ENCODE assay signal across 2 cellular contexts in the genomic region with DNA sequence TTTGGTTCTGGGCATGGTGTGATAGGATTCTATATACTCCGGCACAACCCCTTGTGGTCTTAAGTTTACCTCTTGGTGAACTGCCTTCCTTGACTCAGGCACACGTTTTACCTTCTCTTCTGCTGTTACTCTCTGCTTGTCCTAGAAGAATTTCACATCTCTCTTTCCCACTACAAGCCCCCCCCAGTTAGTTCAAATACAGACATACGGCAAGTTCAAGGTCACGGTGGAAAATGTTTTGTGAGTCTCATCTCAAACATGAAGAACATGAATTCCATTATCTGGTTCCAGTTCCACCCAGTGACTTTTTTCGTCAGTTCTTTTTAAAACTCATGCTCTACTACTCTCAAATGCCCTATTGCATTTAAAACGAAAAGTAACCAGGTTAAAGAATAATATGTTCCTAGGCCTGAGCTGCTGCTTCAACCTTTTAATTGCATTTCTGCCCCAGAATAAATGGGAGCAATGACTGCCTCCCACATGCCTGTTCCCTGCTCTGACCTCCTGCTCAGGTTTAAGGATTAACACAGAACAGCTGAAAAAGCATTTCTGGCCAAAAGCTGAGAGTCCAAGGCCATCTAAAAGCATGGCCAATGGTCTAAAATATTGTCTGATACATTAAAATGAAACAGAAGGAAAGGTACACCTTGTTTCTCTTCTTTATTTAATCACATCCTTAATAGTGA.
TF ChIP-seq lines count a peak whose summit lies in the region.

No MANE protein-coding gene starts in this region.

TF ChIP-seq in HepG2, 621 proteins besides CTCF, POLR2A, EP300 and RAD21 (continued from another document):
- TF ChIP-seq, protein P1, sequence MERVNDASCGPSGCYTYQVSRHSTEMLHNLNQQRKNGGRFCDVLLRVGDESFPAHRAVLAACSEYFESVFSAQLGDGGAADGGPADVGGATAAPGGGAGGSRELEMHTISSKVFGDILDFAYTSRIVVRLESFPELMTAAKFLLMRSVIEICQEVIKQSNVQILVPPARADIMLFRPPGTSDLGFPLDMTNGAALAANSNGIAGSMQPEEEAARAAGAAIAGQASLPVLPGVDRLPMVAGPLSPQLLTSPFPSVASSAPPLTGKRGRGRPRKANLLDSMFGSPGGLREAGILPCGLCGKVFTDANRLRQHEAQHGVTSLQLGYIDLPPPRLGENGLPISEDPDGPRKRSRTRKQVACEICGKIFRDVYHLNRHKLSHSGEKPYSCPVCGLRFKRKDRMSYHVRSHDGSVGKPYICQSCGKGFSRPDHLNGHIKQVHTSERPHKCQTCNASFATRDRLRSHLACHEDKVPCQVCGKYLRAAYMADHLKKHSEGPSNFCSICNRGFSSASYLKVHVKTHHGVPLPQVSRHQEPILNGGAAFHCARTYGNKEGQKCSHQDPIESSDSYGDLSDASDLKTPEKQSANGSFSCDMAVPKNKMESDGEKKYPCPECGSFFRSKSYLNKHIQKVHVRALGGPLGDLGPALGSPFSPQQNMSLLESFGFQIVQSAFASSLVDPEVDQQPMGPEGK (CRISPR knock-in tag; IDR thresholded peaks at IDR 0.05): peak; percentile 73
- TF ChIP-seq HNF4A (CRISPR knock-in tag; IDR thresholded peaks at IDR 0.05): peak; percentile 62; the same call in 1 of the 2 replicates
- TF ChIP-seq, protein P2, sequence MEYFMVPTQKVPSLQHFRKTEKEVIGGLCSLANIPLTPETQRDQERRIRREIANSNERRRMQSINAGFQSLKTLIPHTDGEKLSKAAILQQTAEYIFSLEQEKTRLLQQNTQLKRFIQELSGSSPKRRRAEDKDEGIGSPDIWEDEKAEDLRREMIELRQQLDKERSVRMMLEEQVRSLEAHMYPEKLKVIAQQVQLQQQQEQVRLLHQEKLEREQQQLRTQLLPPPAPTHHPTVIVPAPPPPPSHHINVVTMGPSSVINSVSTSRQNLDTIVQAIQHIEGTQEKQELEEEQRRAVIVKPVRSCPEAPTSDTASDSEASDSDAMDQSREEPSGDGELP (IDR thresholded peaks at IDR 0.05; ENCODE audit: borderline replicate concordance, low read depth): peak; percentile 32; the same call in 1 of the 2 replicates
- TF ChIP-seq SKI (IDR thresholded peaks at IDR 0.05; ENCODE audit: partially characterized antibody): peak; percentile 60
- peak; percentile 18; the same call in 1 of the 2 replicates for TF ChIP-seq RARA (CRISPR knock-in tag; IDR thresholded peaks at IDR 0.05)
- TF ChIP-seq, protein P3, sequence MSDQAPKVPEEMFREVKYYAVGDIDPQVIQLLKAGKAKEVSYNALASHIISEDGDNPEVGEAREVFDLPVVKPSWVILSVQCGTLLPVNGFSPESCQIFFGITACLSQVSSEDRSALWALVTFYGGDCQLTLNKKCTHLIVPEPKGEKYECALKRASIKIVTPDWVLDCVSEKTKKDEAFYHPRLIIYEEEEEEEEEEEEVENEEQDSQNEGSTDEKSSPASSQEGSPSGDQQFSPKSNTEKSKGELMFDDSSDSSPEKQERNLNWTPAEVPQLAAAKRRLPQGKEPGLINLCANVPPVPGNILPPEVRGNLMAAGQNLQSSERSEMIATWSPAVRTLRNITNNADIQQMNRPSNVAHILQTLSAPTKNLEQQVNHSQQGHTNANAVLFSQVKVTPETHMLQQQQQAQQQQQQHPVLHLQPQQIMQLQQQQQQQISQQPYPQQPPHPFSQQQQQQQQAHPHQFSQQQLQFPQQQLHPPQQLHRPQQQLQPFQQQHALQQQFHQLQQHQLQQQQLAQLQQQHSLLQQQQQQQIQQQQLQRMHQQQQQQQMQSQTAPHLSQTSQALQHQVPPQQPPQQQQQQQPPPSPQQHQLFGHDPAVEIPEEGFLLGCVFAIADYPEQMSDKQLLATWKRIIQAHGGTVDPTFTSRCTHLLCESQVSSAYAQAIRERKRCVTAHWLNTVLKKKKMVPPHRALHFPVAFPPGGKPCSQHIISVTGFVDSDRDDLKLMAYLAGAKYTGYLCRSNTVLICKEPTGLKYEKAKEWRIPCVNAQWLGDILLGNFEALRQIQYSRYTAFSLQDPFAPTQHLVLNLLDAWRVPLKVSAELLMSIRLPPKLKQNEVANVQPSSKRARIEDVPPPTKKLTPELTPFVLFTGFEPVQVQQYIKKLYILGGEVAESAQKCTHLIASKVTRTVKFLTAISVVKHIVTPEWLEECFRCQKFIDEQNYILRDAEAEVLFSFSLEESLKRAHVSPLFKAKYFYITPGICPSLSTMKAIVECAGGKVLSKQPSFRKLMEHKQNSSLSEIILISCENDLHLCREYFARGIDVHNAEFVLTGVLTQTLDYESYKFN (CRISPR knock-in tag; conservative IDR thresholded peaks at IDR 0.05): peak; percentile 23; the same call in 1 of the 2 replicates
- no peak for TF ChIP-seq ZNF383 (CRISPR knock-in tag; IDR thresholded peaks at IDR 0.05; ENCODE audit: borderline replicate concordance)
- no peak for TF ChIP-seq ZNF547 (CRISPR knock-in tag; IDR thresholded peaks at IDR 0.05)

TF ChIP-seq in WTC11, 78 proteins besides CTCF, POLR2A, EP300 and RAD21 (continued from another document):
- TF ChIP-seq, protein P4, sequence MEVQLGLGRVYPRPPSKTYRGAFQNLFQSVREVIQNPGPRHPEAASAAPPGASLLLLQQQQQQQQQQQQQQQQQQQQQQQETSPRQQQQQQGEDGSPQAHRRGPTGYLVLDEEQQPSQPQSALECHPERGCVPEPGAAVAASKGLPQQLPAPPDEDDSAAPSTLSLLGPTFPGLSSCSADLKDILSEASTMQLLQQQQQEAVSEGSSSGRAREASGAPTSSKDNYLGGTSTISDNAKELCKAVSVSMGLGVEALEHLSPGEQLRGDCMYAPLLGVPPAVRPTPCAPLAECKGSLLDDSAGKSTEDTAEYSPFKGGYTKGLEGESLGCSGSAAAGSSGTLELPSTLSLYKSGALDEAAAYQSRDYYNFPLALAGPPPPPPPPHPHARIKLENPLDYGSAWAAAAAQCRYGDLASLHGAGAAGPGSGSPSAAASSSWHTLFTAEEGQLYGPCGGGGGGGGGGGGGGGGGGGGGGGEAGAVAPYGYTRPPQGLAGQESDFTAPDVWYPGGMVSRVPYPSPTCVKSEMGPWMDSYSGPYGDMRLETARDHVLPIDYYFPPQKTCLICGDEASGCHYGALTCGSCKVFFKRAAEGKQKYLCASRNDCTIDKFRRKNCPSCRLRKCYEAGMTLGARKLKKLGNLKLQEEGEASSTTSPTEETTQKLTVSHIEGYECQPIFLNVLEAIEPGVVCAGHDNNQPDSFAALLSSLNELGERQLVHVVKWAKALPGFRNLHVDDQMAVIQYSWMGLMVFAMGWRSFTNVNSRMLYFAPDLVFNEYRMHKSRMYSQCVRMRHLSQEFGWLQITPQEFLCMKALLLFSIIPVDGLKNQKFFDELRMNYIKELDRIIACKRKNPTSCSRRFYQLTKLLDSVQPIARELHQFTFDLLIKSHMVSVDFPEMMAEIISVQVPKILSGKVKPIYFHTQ (CRISPR knock-in tag; IDR thresholded peaks at IDR 0.05): no peak
- TF ChIP-seq KAT7 (CRISPR knock-in tag; IDR thresholded peaks at IDR 0.05; ENCODE audit: borderline replicate concordance): no peak
- TF ChIP-seq, protein P5, sequence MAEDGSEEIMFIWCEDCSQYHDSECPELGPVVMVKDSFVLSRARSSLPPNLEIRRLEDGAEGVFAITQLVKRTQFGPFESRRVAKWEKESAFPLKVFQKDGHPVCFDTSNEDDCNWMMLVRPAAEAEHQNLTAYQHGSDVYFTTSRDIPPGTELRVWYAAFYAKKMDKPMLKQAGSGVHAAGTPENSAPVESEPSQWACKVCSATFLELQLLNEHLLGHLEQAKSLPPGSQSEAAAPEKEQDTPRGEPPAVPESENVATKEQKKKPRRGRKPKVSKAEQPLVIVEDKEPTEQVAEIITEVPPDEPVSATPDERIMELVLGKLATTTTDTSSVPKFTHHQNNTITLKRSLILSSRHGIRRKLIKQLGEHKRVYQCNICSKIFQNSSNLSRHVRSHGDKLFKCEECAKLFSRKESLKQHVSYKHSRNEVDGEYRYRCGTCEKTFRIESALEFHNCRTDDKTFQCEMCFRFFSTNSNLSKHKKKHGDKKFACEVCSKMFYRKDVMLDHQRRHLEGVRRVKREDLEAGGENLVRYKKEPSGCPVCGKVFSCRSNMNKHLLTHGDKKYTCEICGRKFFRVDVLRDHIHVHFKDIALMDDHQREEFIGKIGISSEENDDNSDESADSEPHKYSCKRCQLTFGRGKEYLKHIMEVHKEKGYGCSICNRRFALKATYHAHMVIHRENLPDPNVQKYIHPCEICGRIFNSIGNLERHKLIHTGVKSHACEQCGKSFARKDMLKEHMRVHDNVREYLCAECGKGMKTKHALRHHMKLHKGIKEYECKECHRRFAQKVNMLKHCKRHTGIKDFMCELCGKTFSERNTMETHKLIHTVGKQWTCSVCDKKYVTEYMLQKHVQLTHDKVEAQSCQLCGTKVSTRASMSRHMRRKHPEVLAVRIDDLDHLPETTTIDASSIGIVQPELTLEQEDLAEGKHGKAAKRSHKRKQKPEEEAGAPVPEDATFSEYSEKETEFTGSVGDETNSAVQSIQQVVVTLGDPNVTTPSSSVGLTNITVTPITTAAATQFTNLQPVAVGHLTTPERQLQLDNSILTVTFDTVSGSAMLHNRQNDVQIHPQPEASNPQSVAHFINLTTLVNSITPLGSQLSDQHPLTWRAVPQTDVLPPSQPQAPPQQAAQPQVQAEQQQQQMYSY (CRISPR knock-in tag; IDR thresholded peaks at IDR 0.05): no peak
- TF ChIP-seq, protein P6, sequence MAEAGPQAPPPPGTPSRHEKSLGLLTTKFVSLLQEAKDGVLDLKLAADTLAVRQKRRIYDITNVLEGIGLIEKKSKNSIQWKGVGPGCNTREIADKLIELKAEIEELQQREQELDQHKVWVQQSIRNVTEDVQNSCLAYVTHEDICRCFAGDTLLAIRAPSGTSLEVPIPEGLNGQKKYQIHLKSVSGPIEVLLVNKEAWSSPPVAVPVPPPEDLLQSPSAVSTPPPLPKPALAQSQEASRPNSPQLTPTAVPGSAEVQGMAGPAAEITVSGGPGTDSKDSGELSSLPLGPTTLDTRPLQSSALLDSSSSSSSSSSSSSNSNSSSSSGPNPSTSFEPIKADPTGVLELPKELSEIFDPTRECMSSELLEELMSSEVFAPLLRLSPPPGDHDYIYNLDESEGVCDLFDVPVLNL (CRISPR knock-in tag; IDR thresholded peaks at IDR 0.05; ENCODE audit: borderline replicate concordance, low read depth): no peak
TF ChIP-seq in WTC11: peak in this region for 0.
